8 cellular contexts compared by ENCODE assay signal in the genomic region with DNA sequence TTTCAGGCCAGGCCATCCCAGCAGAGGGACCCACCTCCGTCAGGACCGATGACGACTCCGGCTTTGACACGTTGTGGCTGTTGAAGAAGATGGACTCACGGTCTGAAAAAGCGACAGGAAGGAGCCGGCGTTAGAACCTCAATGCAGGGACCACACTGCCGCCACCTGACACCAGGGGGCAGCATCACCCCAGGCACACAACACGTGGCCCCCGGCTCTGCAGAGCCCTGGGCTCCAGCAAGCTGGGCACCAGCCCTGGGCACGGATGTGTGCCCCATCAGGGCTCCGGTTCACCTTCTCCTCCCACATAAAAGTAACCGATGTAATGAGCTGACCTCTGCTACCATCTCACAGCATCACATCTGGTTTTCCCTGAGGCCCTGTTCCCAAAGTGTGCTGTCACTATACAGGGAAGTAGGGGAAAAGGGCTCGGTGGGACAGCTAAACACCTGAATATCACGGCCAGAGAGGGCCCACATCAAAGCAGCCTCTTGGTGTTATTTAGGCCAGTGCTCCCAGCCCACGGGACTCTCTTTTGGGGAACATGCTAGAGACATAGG. TPM values are rescaled to one million over a fixed set of nuclear protein-coding genes. Genes with fewer than 3 reads are reported as not detected.
DNase-seq lines count a peak whose midpoint lies in the region; ATAC-seq lines count a peak whose summit lies in the region.

No MANE protein-coding gene starts in this region.

- intact Hi-C loops in left colon (cut with DNase I, micrococcal nuclease), result loop anchor here in 1 of 2 donors (5.0 kb wide), 1 partner anchor 185 kb away; no protein-coding TSS in a partner anchor

- DNase-seq in NCI-H1436 (lab: John Stamatoyannopoulos, UW) (peak; percentile 61), NCI-H1436 treated with DMSO at 0.1 percent for 48 hours (lab: John Stamatoyannopoulos, UW) (no peak), NCI-H2196 treated with DMSO at 0.1 percent for 48 hours (lab: John Stamatoyannopoulos, UW; ENCODE audit: unreplicated experiment) (peak; percentile 7), cerebellum (ENCODE audit: low spot score) (peak; percentile 85), left colon (peak; percentile 63 to 87)
- DNase-seq in activated CD4-positive, alpha-beta T cell treated with anti-CD3 and anti-CD28 coated beads for 4 hours, result peak; percentile 64 to 75
- DNase-seq in stimulated activated CD4-positive, alpha-beta T cell treated with anti-CD3 and anti-CD28 coated beads, Interleukin-4, amount 100 ng/mL, for 4 hours, result peak; percentile 63 to 83

- ATAC-seq in HG02885 (IDR thresholded peaks at IDR 0.05; ENCODE audit: poor library complexity, unreplicated experiment), result peak; percentile 84
- ATAC-seq in left colon, result peak; percentile 87

RNA-seq across cellular contexts. Expression of a gene that starts 29.0 kb away (rescaled TPM):
- 26.8 TPM for total RNA-seq in cerebellum
- total RNA-seq in left colon, result 100 to 1,000 TPM; 218 to 343 TPM
